In genomic region chr1:92949937-92950817, GRCh38 we compare ENCODE assay signal across 8 cellular contexts. TPM values are rescaled to one million over a fixed set of nuclear protein-coding genes. Genes with fewer than 3 reads are reported as not detected.
DNase-seq lines count a peak whose midpoint lies in the region; ATAC-seq and TF ChIP-seq lines count a peak whose summit lies in the region.

No MANE protein-coding gene starts in this region.

- TF ChIP-seq EP300 in esophagus muscularis mucosa (IDR thresholded peaks at IDR 0.05), result no peak

- H3K9me3 ChIP-seq in OCI-LY3 (ENCODE audit: insufficient read depth, low read length), result no peaks in the 10 kb centered on the region
- no peaks in the 10 kb centered on the region for H3K9me3 ChIP-seq in esophagus muscularis mucosa
- H3K9me3 ChIP-seq in lower lobe of right lung, result no peaks in the 10 kb centered on the region

- peaks cover 67% of the 10 kb centered on the region for H4K20me1 ChIP-seq in OCI-LY3 (ENCODE audit: insufficient read depth, low read length)

- H3K4me3 ChIP-seq in OCI-LY3 (ENCODE audit: low read length) (no peak overlapping the region), esophagus muscularis mucosa (no peak overlapping the region), lower lobe of right lung (no peak overlapping the region)

- H3K36me3 ChIP-seq in OCI-LY3 (replicated peaks; ENCODE audit: low read depth, low read length) (peaks cover 3% of the 10 kb centered on the region), esophagus muscularis mucosa (no peaks in the 10 kb centered on the region), lower lobe of right lung (no peaks in the 10 kb centered on the region)

- H2AFZ ChIP-seq in OCI-LY3 (ENCODE audit: low read depth, low read length), result no peak overlapping the region

- DNase-seq in esophagus muscularis mucosa (ENCODE audit: extremely low spot score) (no peak), substantia nigra (lab: John Stamatoyannopoulos, UW) (peak in 3 of 49 donors; percentile 7 to 21 (median 16)), epidermal melanocyte (ENCODE audit: insufficient read length, low spot score) (no peak), activated gamma-delta T cell (lab: John Stamatoyannopoulos, UW) (no peak), lower lobe of right lung (no peak)

- H3K4me2 ChIP-seq in OCI-LY3 (ENCODE audit: low read length), result peak overlapping the region; percentile 63; the same call in 1 of the 2 replicates

- TF ChIP-seq CTCF in OCI-LY3 (IDR thresholded peaks at IDR 0.05; ENCODE audit: low read depth, low read length) (no peak), esophagus muscularis mucosa (IDR thresholded peaks at IDR 0.05) (no peak), lower lobe of right lung (IDR thresholded peaks at IDR 0.05) (no peak)

- intact Hi-C loops in esophagus muscularis mucosa (cut with DNase I) (no loop called here), lower lobe of right lung (cut with DNase I) (no loop called here)

- H3K27ac ChIP-seq in OCI-LY3 (ENCODE audit: low read length), result no peak overlapping the region
- peak overlapping the region; percentile 58 to 70 (median 65) for H3K27ac ChIP-seq in esophagus muscularis mucosa (replicated peaks in 1 of 4)
- peak overlapping the region; percentile 46 for H3K27ac ChIP-seq in substantia nigra (ENCODE audit: low read depth, low read length, poor library complexity, severe bottlenecking)
- H3K27ac ChIP-seq in lower lobe of right lung, result no peak overlapping the region

- H3K27me3 ChIP-seq in OCI-LY3 (ENCODE audit: low read depth, low read length) (no peaks in the 10 kb centered on the region), esophagus muscularis mucosa (no peaks in the 10 kb centered on the region), lower lobe of right lung (ENCODE audit: low read depth) (no peaks in the 10 kb centered on the region)

- H3K4me1 ChIP-seq in OCI-LY3 (ENCODE audit: low read length), result peaks cover 63% of the 10 kb centered on the region
- H3K4me1 ChIP-seq in esophagus muscularis mucosa, result peaks cover 22 to 58% (median 44%) of the 10 kb centered on the region in 4 donors
- H3K4me1 ChIP-seq in lower lobe of right lung, result peaks cover 15% of the 10 kb centered on the region

- ATAC-seq in GM19351 (IDR thresholded peaks at IDR 0.05; ENCODE audit: unreplicated experiment) (peak; percentile 49), GM21447 (IDR thresholded peaks at IDR 0.05; ENCODE audit: unreplicated experiment) (no peak), lower lobe of right lung (no peak)

- H3K79me2 ChIP-seq in OCI-LY3 (ENCODE audit: low read length), result peaks cover 86% of the 10 kb centered on the region

- 68% methylated on average over 7 of the region's 7 CpGs for WGBS in esophagus muscularis mucosa

- TF ChIP-seq POLR2A in esophagus muscularis mucosa (IDR thresholded peaks at IDR 0.05; ENCODE audit: low read depth), result no peak

- no peak overlapping the region for H3K9ac ChIP-seq in OCI-LY3 (ENCODE audit: low read length)

RNA-seq across cellular contexts. Expression of gene DIPK1A, which starts 11.1 kb away (rescaled TPM):
- 10 to 100 TPM; 21.5 to 35.3 (median 32.7) TPM for total RNA-seq in esophagus muscularis mucosa
- 5.6 TPM for total RNA-seq in lower lobe of right lung

Comparison
In these comparisons a context has a peak if more than half of its experiments do, and no peak if none do; other contexts are left out.
1. H3K27ac ChIP-seq: peak in esophagus muscularis mucosa (4 of 4) and substantia nigra (single experiment); none in OCI-LY3 (single experiment) and lower lobe of right lung (single experiment).